ENCODE assay signal across 17 cellular contexts in the genomic region with DNA sequence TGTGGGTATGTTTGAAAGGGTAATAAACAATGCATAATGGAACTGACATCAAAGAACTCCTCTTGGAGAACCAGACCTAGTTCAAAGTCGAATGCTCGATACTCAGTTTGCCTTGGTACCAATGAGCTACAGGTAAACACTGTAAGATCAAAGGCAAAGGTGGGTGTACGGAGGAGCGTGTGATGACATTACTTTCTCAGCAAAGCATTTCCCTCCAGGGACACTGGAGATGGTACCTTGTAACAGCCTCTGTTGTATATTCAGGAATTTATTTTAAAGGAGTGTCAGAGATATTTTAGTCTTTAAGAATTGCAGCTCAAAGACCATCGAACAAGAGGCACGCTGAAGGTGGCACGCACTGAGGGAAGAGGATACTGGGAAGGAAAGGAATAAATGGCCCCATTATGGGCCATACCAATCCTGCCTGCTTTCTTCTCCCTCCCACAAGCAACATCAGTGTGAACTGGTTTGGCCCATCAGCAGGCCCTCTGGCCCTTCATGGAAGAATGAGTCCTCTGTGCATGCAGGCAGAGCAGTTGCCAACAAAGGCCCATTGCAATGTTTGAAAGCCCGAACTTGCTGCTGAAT.
A peak's percentile ranks its signal among the peaks of the same experiment; 100 is the strongest.
DNase-seq lines count a peak whose midpoint lies in the region; ATAC-seq and TF ChIP-seq lines count a peak whose summit lies in the region.
"Had no signal": no experiment of that assay in that cellular context is flagged by ENCODE, and none has a peak within 500 bp of the region (broad histone marks: within the 10 kb centered on the region; RNA-seq: fewer than 3 reads in every experiment).

No MANE protein-coding gene starts in this region.

- peak; percentile 14 for DNase-seq in COLO668 (lab: John Stamatoyannopoulos, UW; ENCODE audit: unreplicated experiment)
- no peak for DNase-seq in RWPE2 (ENCODE audit: low spot score)
- DNase-seq in esophagus muscularis mucosa (ENCODE audit: extremely low spot score): no peak
- peak; percentile 49 for DNase-seq in occipital lobe (lab: John Stamatoyannopoulos, UW)
- no peak for DNase-seq in prostate gland (ENCODE audit: low spot score)
- DNase-seq in GDM1 (lab: John Stamatoyannopoulos, UW): no peak
- no peak for DNase-seq in effector memory CD4-positive, alpha-beta T cell
- DNase-seq in iPS-NIHi7 (ENCODE audit: extremely low spot score): no peak
- DNase-seq: activated CD8-positive, alpha-beta memory T cell treated with anti-CD3 and anti-CD28 coated beads for 24 hours; activated gamma-delta T cell; DMS 273 treated with DMSO at 0.1 percent for 48 hours; NCI-H1105; NCI-H524; stimulated activated CD4-positive, alpha-beta T cell treated with anti-CD3 and anti-CD28 coated beads, Interleukin-2, amount 100 ng/mL, for 24 hours had no signal

- TF ChIP-seq POLR2A in esophagus muscularis mucosa (IDR thresholded peaks at IDR 0.05; ENCODE audit: low read depth) (no peak), prostate gland (IDR thresholded peaks at IDR 0.05) (no peak)

- H3K36me3 ChIP-seq in RWPE2 (ENCODE audit: low read depth) (no peaks in the 10 kb centered on the region), esophagus muscularis mucosa (no peaks in the 10 kb centered on the region), prostate gland (no peaks in the 10 kb centered on the region)
- no peaks in the 10 kb centered on the region for H3K36me3 ChIP-seq in effector memory CD4-positive, alpha-beta T cell (ENCODE audit: control insufficient read depth, insufficient read depth, low read length)
- H3K36me3 ChIP-seq: cardiac muscle cell had no signal

- peak overlapping the region; percentile 98 for H3K27ac ChIP-seq in RWPE2 (ENCODE audit: poor library complexity, severe bottlenecking)
- peak overlapping the region; percentile 68 to 84 (median 78) for H3K27ac ChIP-seq in esophagus muscularis mucosa (replicated peaks in 1 of 4)
- no peak overlapping the region for H3K27ac ChIP-seq in prostate gland
- no peak overlapping the region for H3K27ac ChIP-seq in effector memory CD4-positive, alpha-beta T cell (ENCODE audit: insufficient read depth, low read length, poor library complexity, severe bottlenecking)
- H3K27ac ChIP-seq: cardiac muscle cell, parathyroid adenoma had no signal

- no peak for TF ChIP-seq EP300 in esophagus muscularis mucosa (IDR thresholded peaks at IDR 0.05)

- H3K9me3 ChIP-seq in RWPE2 (ENCODE audit: severe bottlenecking): no peaks in the 10 kb centered on the region
- no peaks in the 10 kb centered on the region for H3K9me3 ChIP-seq in esophagus muscularis mucosa
- H3K9me3 ChIP-seq in prostate gland: no peaks in the 10 kb centered on the region
- H3K9me3 ChIP-seq in effector memory CD4-positive, alpha-beta T cell (ENCODE audit: control insufficient read depth, low read length): no peaks in the 10 kb centered on the region

- TF ChIP-seq CTCF in RWPE2 (IDR thresholded peaks at IDR 0.05; ENCODE audit: poor library complexity, severe bottlenecking): no peak
- no peak for TF ChIP-seq CTCF in esophagus muscularis mucosa (IDR thresholded peaks at IDR 0.05)
- no peak for TF ChIP-seq CTCF in prostate gland (IDR thresholded peaks at IDR 0.05)

- no peaks in the 10 kb centered on the region for H3K27me3 ChIP-seq in RWPE2 (ENCODE audit: insufficient read depth, poor library complexity, severe bottlenecking)
- no peaks in the 10 kb centered on the region for H3K27me3 ChIP-seq in esophagus muscularis mucosa
- H3K27me3 ChIP-seq in prostate gland (replicated peaks; ENCODE audit: insufficient read depth): no peaks in the 10 kb centered on the region
- no peaks in the 10 kb centered on the region for H3K27me3 ChIP-seq in effector memory CD4-positive, alpha-beta T cell (replicated peaks; ENCODE audit: control insufficient read depth, insufficient read depth, low read length, poor library complexity, severe bottlenecking)
- H3K27me3 ChIP-seq: cardiac muscle cell had no signal

- H3K4me1 ChIP-seq in RWPE2 (ENCODE audit: insufficient read depth, poor library complexity, severe bottlenecking): peaks cover 32% of the 10 kb centered on the region
- peaks cover 0 to 46% (median 34%) of the 10 kb centered on the region in 4 donors for H3K4me1 ChIP-seq in esophagus muscularis mucosa
- no peaks in the 10 kb centered on the region for H3K4me1 ChIP-seq in prostate gland (replicated peaks)
- H3K4me1 ChIP-seq in effector memory CD4-positive, alpha-beta T cell (ENCODE audit: control insufficient read depth, insufficient read depth, low read length, poor library complexity, severe bottlenecking): no peaks in the 10 kb centered on the region
- H3K4me1 ChIP-seq: parathyroid adenoma had no signal

- 80% methylated on average over 8 of the region's 8 CpGs for WGBS in esophagus muscularis mucosa
- 68% methylated on average over 8 of the region's 8 CpGs for WGBS in prostate gland

- no peak overlapping the region for H3K4me3 ChIP-seq in RWPE2 (ENCODE audit: severe bottlenecking)
- no peak overlapping the region for H3K4me3 ChIP-seq in esophagus muscularis mucosa
- H3K4me3 ChIP-seq in prostate gland: no peak overlapping the region
- H3K4me3 ChIP-seq in effector memory CD4-positive, alpha-beta T cell (ENCODE audit: insufficient read depth, low read depth, low read length, poor library complexity, severe bottlenecking): no peak overlapping the region
- H3K4me3 ChIP-seq: cardiac muscle cell had no signal

- intact Hi-C loops in esophagus muscularis mucosa (cut with DNase I): loop anchor here (10.0 kb wide), 1 partner anchor 119 kb away; no protein-coding TSS in a partner anchor
- intact Hi-C loops in prostate gland (cut with DNase I): no loop called here

- ATAC-seq in RWPE2 (ENCODE audit: low read depth): no peak
- ATAC-seq: Right ventricle myocardium inferior had no signal

Comparison
In these comparisons a context has a peak if more than half of its experiments do, and no peak if none do; other contexts are left out.
1. DNase-seq: peak in COLO668 (single experiment) and occipital lobe (single experiment); none in RWPE2 (single experiment), esophagus muscularis mucosa (single experiment), prostate gland (single experiment), GDM1 (single experiment), effector memory CD4-positive, alpha-beta T cell (0 of 3) and iPS-NIHi7 (single experiment).
2. H3K27ac ChIP-seq: peak in RWPE2 (single experiment) and esophagus muscularis mucosa (4 of 4); none in prostate gland (0 of 2) and effector memory CD4-positive, alpha-beta T cell (single experiment).